17 cellular contexts compared by ENCODE assay signal in the genomic region with DNA sequence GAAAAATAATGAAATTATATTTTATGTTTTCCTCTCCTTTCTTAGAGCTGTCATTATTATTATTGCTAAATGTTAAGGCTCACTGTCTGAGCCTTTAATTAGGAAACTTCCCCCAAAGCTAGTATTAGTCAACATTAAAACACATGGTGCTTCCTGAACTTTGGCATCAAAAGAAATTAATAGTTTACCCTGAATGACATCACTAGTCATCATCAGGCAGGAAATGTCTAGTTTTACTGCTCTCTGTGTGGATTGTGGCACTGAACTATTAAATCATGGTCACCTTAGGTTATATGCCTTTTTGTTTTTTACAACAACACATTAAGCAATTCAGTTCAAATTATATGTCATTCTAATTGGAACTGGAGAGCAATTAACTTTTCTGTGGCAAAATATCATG.
DNase-seq lines count a peak whose midpoint lies in the region; ATAC-seq, FAIRE-seq and TF ChIP-seq lines count a peak whose summit lies in the region.
"Had no signal": no experiment of that assay in that cellular context is flagged by ENCODE, and none has a peak within 500 bp of the region (broad histone marks: within the 10 kb centered on the region; RNA-seq: fewer than 3 reads in every experiment).

No MANE protein-coding gene starts in this region.

- DNase-seq in EH (ENCODE audit: low read depth), result peak; percentile 63
- DNase-seq in HFFc6, result peak; percentile 40
- DNase-seq in bronchial epithelial cell (ENCODE audit: low read depth), result peak; percentile 13
- peak; percentile 60 to 76 for DNase-seq in foreskin fibroblast
- no peak for DNase-seq in sigmoid colon
- no peak for DNase-seq in activated naive CD4-positive, alpha-beta T cell treated with anti-CD3 and anti-CD28 coated beads, Interleukin-2, amount 50 U/mL, for 16 hours
- DNase-seq in MV-4-11 (lab: John Stamatoyannopoulos, UW), result no peak
- DNase-seq: ACHN; CD4-positive, CD25-positive, alpha-beta regulatory T cell; DMS79; H7; NCI-H1105; NCI-H1694 treated with DMSO at 0.1 percent for 48 hours; NCI-H446 had no signal

- no peak for ATAC-seq in HG02588 (IDR thresholded peaks at IDR 0.05; ENCODE audit: unreplicated experiment)

- intact Hi-C loops in sigmoid colon (cut with DNase I), result no loop called here

- no peaks in the 10 kb centered on the region for H3K9me3 Mint-ChIP-seq in HFFc6

- H3K27me3 Mint-ChIP-seq in HFFc6 (ENCODE audit: insufficient read depth), result no peaks in the 10 kb centered on the region
- H3K27me3 Mint-ChIP-seq: CD4-positive, CD25-positive, alpha-beta regulatory T cell had no signal

- H3K4me1 ChIP-seq in sigmoid colon, result peaks cover 0 to 9% (median 2%) of the 10 kb centered on the region in 4 donors

- H3K27ac Mint-ChIP-seq in HFFc6, result no peak overlapping the region
- H3K27ac Mint-ChIP-seq: CD4-positive, CD25-positive, alpha-beta regulatory T cell had no signal

- TF ChIP-seq CTCF in HFFc6 (IDR thresholded peaks at IDR 0.05) (no peak), bronchial epithelial cell (IDR thresholded peaks at IDR 0.05; ENCODE audit: insufficient read depth, low read length, severe bottlenecking) (no peak), foreskin fibroblast (IDR thresholded peaks at IDR 0.05; ENCODE audit: low read depth, low read length) (no peak), sigmoid colon (IDR thresholded peaks at IDR 0.05) (no peak)

- FAIRE-seq in bronchial epithelial cell (lab: Jason Lieb, UNC), result no peak
- FAIRE-seq: HTR-8/SVneo, RCC 7860 had no signal

- no peak overlapping the region for H3K4me3 Mint-ChIP-seq in HFFc6
- H3K4me3 Mint-ChIP-seq: CD4-positive, CD25-positive, alpha-beta regulatory T cell had no signal

- peaks cover 41% of the 10 kb centered on the region for H3K4me1 Mint-ChIP-seq in HFFc6 (ENCODE audit: low read depth)
- H3K4me1 Mint-ChIP-seq: CD4-positive, CD25-positive, alpha-beta regulatory T cell had no signal

- no peaks in the 10 kb centered on the region for H3K36me3 ChIP-seq in bronchial epithelial cell (ENCODE audit: control insufficient read depth, insufficient read depth, low read length)
- no peaks in the 10 kb centered on the region for H3K36me3 ChIP-seq in sigmoid colon

- 0 out of 2 replicates have a peak, but pooled peaks cover 4% of the 10 kb centered on the region for H3K36me3 Mint-ChIP-seq in HFFc6 (ENCODE audit: low read depth)
- H3K36me3 Mint-ChIP-seq: CD4-positive, CD25-positive, alpha-beta regulatory T cell had no signal

- no peak overlapping the region for H3K27ac ChIP-seq in sigmoid colon

- H3K27me3 ChIP-seq in bronchial epithelial cell (ENCODE audit: control insufficient read depth, insufficient read depth, low read length), result no peaks in the 10 kb centered on the region
- no peaks in the 10 kb centered on the region for H3K27me3 ChIP-seq in sigmoid colon

- H3K9me3 ChIP-seq in sigmoid colon, result no peaks in the 10 kb centered on the region

- H3K4me3 ChIP-seq in bronchial epithelial cell (ENCODE audit: low read depth, low read length) (no peak overlapping the region), foreskin fibroblast (ENCODE audit: low read depth in 1 of 2, low read length in 2 of 2) (no peak overlapping the region), sigmoid colon (no peak overlapping the region)

- no peak for TF ChIP-seq POLR2A in sigmoid colon (IDR thresholded peaks at IDR 0.05)

- TF ChIP-seq EP300 in sigmoid colon (IDR thresholded peaks at IDR 0.05), result no peak

Comparison
In these comparisons a context has a peak if more than half of its experiments do, and no peak if none do; other contexts are left out.
1. DNase-seq: peak in EH (single experiment), HFFc6 (single experiment), bronchial epithelial cell (single experiment) and foreskin fibroblast (2 of 2); none in sigmoid colon (single experiment), activated naive CD4-positive, alpha-beta T cell treated with anti-CD3 and anti-CD28 coated beads, Interleukin-2, amount 50 U/mL, for 16 hours (single experiment) and MV-4-11 (single experiment).